In the genomic region with DNA sequence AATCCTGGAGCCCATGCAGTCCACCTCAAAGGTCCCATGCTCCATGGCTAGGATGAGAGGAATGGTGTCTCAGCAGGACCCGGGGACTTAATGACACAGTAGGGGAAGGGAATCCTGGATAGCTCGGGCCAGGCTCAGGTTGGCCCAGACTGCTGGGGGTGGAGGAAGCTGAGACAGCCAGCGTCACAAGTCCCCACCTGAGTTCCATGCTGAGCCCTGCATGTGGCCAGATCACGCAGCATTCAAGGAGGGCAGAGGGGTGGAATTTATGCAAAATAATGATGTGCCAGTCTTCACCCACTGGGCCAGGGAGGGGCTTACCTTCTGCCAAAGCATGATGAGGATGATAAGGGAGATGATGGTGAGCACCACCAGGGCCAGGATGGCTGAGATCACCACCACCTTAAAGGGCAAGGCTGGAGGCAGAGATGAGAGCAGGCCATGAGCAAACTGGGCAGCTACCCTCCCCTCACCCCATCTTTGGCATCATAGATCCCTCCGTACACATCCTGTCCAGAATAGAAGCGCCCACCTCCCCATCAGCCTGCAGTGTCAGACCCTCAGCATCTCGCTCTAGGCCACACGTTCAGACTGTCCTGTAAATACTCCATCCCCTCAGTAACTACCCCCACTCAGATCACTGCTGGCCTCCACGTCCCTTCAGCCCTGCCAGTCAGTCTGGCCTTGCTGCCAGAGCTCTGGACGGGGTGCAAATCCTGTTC, we compare ENCODE assay signal across 27 cellular contexts. TPM values are rescaled to one million over a fixed set of nuclear protein-coding genes. Genes with fewer than 3 reads are reported as not detected.
"Had no signal": no experiment of that assay in that cellular context is flagged by ENCODE, and none has a peak within 500 bp of the region (broad histone marks: within the 10 kb centered on the region; RNA-seq: fewer than 3 reads in every experiment).

No MANE protein-coding gene starts in this region.

- H3K4me3 Mint-ChIP-seq: activated naive CD8-positive, alpha-beta T cell; activated T-cell treated with anti-CD3 and anti-CD28 coated beads, Interleukin-2, amount 50 U/mL, for 4 hours; immature natural killer cell; natural killer cell treated with Interleukin-12 subunit alpha and Interleukin-12 subunit beta and Interleukin-15 and Interleukin-18, amount 100 ng/mL, for 72 hours; stimulated activated naive B cell treated with anti-CD40 and anti-IgM and Interleukin-4, amounts not matched to agents 10 μg/mL and 1 μg/mL and 100 μg/mL, for 72 hours; type B pancreatic cell had no signal

- H3K9me3 Mint-ChIP-seq: activated T-cell treated with anti-CD3 and anti-CD28 coated beads, Interleukin-2, amount 50 U/mL, for 4 hours; activated T-helper 2 cell treated with anti-CD3 and anti-CD28 coated beads, Interferon-gamma antibody, Interleukin-2, Interleukin-4, amounts not matched to agents 10 μg/mL and 5 μg/mL and 100 μg/mL, durations not matched to agents 14 hours and 24 hours and 36 hours; immature natural killer cell; natural killer cell treated with Interleukin-12 subunit alpha and Interleukin-12 subunit beta and Interleukin-15 and Interleukin-18, amount 100 ng/mL, for 72 hours; stimulated activated naive B cell treated with anti-CD40 and anti-IgM and Interleukin-4, amounts not matched to agents 10 μg/mL and 1 μg/mL and 100 μg/mL, for 72 hours; type B pancreatic cell had no signal

- H3K9me3 ChIP-seq: body of pancreas, left lung had no signal

- H3K36me3 Mint-ChIP-seq: activated naive CD8-positive, alpha-beta T cell; natural killer cell treated with Interleukin-12 subunit alpha and Interleukin-12 subunit beta and Interleukin-15 and Interleukin-18, amount 100 ng/mL, for 72 hours; type B pancreatic cell had no signal

- H3K27me3 Mint-ChIP-seq: activated naive CD8-positive, alpha-beta T cell; natural killer cell treated with Interleukin-12 subunit alpha and Interleukin-12 subunit beta and Interleukin-15 and Interleukin-18, amount 100 ng/mL, for 72 hours had no signal

- H3K4me3 ChIP-seq: body of pancreas, cardiac muscle cell, hepatocyte, left lung had no signal

- ATAC-seq: activated T-cell treated with anti-CD3 and anti-CD28 coated beads, Interleukin-2, amount 50 U/mL, for 4 hours; body of pancreas; esophagus mucosa; left lung; natural killer cell treated with Interleukin-12 subunit alpha and Interleukin-12 subunit beta and Interleukin-15 and Interleukin-18, amount 100 ng/mL, for 72 hours; sciatic nerve; stimulated activated naive B cell treated with anti-CD40 and anti-IgM and Interleukin-4, amounts not matched to agents 10 μg/mL and 1 μg/mL and 100 μg/mL, for 72 hours had no signal

- H3K27ac Mint-ChIP-seq: activated naive CD8-positive, alpha-beta T cell; activated T-helper 2 cell treated with anti-CD3 and anti-CD28 coated beads, Interferon-gamma antibody, Interleukin-2, Interleukin-4, amounts not matched to agents 10 μg/mL and 5 μg/mL and 100 μg/mL, durations not matched to agents 14 hours and 24 hours and 36 hours; immature natural killer cell; natural killer cell treated with Interleukin-12 subunit alpha and Interleukin-12 subunit beta and Interleukin-15 and Interleukin-18, amount 100 ng/mL, for 72 hours; stimulated activated naive B cell treated with anti-CD40 and anti-IgM and Interleukin-4, amounts not matched to agents 10 μg/mL and 1 μg/mL and 100 μg/mL, for 72 hours; type B pancreatic cell had no signal

- FAIRE-seq: endothelial cell of umbilical vein, small intestine had no signal

- H3K27me3 ChIP-seq: body of pancreas, cardiac muscle cell, hepatocyte, left lung had no signal

- DNase-seq: activated CD8-positive, alpha-beta memory T cell treated with anti-CD3 and anti-CD28 coated beads, Interleukin-2, amount 50 U/mL, for 48 hours; activated naive CD4-positive, alpha-beta T cell; activated T-cell treated with anti-CD3 and anti-CD28 coated beads, Interleukin-2, amount 50 U/mL, for 4 hours; amygdala; body of pancreas; effector memory CD4-positive, alpha-beta T cell; foreskin melanocyte; immature natural killer cell; kidney glomerular epithelial cell; small intestine; stimulated activated CD4-positive, alpha-beta T cell treated with anti-CD3 and anti-CD28 coated beads, Interleukin-15, amount 100 ng/mL, for 24 hours; stimulated activated naive B cell treated with anti-CD40 and anti-IgM and Interleukin-4, amounts not matched to agents 10 μg/mL and 1 μg/mL and 100 μg/mL, for 72 hours; T-helper 9 cell had no signal

- H3K27ac ChIP-seq: body of pancreas, cardiac muscle cell, hepatocyte, left lung had no signal

- H3K36me3 ChIP-seq: cardiac muscle cell had no signal

RNA-seq across cellular contexts. Expression of a gene that starts 40.0 kb away (rescaled TPM):
- total RNA-seq: activated CD8-positive, alpha-beta memory T cell treated with anti-CD3 and anti-CD28 coated beads for 36 hours; cardiac muscle cell; dermis microvascular lymphatic vessel endothelial cell; endothelial cell of umbilical vein had no signal
- polyA plus RNA-seq: endothelial cell of umbilical vein had no signal

RNA-seq across cellular contexts. Expression of a gene that starts 40.2 kb away (rescaled TPM):
- total RNA-seq: activated CD8-positive, alpha-beta memory T cell treated with anti-CD3 and anti-CD28 coated beads for 36 hours; activated T-helper 2 cell treated with anti-CD3 and anti-CD28 coated beads, Interferon-gamma antibody, Interleukin-2, Interleukin-4, amounts not matched to agents 10 μg/mL and 5 μg/mL and 100 μg/mL, durations not matched to agents 14 hours and 24 hours and 36 hours; body of pancreas; cardiac muscle cell; dermis microvascular lymphatic vessel endothelial cell; endothelial cell of umbilical vein; esophagus mucosa; natural killer cell treated with Interleukin-12 subunit alpha and Interleukin-12 subunit beta and Interleukin-15 and Interleukin-18, amount 100 ng/mL, for 72 hours; sciatic nerve; T-helper 1 cell treated with Interleukin-12 subunit alpha and Interleukin-12 subunit beta and Interleukin-4 antibody, amounts not matched to agents 30 ng/mL and 1 ng/mL, for 36 hours; temporal lobe had no signal
- polyA plus RNA-seq: endothelial cell of umbilical vein, immature natural killer cell had no signal
